Comparison of ENCODE assay signal across 11 cellular contexts in the genomic region with DNA sequence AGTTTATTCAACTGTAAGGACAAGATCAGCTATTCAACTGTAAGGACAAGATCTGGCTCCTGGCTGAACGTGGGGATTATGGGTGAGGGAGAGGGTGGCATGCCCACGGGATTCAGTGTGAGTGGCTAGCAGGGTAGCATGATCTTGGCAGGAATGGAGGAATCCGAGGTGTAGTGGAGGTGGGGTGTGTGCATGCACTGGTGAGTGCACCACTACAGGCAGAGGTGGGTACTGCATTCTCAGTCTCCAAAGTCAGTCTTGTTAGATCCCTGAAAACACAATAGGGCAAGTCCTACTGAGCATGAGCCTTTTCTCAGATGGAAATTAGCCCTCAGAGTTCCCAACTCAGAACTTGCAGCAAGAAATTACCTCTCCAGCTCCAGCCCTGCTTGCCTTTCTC. TPM values are rescaled to one million over a fixed set of nuclear protein-coding genes. Genes with fewer than 3 reads are reported as not detected.
DNase-seq lines count a peak whose midpoint lies in the region; ATAC-seq and TF ChIP-seq lines count a peak whose summit lies in the region.
"Had no signal": no experiment of that assay in that cellular context is flagged by ENCODE, and none has a peak within 500 bp of the region (broad histone marks: within the 10 kb centered on the region; RNA-seq: fewer than 3 reads in every experiment).

No MANE protein-coding gene starts in this region.

- no peak overlapping the region for H4K91ac ChIP-seq in trophoblast cell (ENCODE audit: low read depth, low read length)

- intact Hi-C loops in colonic mucosa (cut with DNase I): no loop called here

- no peaks in the 10 kb centered on the region for H4K20me1 ChIP-seq in OCI-LY1 (ENCODE audit: insufficient read depth, low read length)
- H4K20me1 ChIP-seq: BLaER1 had no signal

- H4K12ac ChIP-seq in trophoblast cell (ENCODE audit: low read depth, low read length): no peak overlapping the region

- peak; percentile 2 for DNase-seq in NCI-H2171 treated with DMSO at 0.1 percent for 48 hours (lab: John Stamatoyannopoulos, UW)
- no peak for DNase-seq in NCI-H2171 (lab: John Stamatoyannopoulos, UW)
- DNase-seq in HFF-Myc (ENCODE audit: extremely low read depth, low read depth): peak; percentile 7
- peak; percentile 23 for DNase-seq in colonic mucosa
- DNase-seq in trophoblast cell: peak; percentile 19 to 60
- DNase-seq in foreskin melanocyte: no peak

- H3K9ac ChIP-seq in OCI-LY1 (ENCODE audit: low read length): no peak overlapping the region
- H3K9ac ChIP-seq in colonic mucosa (ENCODE audit: low read depth in 2 of 2, low read length in 2 of 2): no peak overlapping the region
- H3K9ac ChIP-seq in trophoblast cell (ENCODE audit: low read length): no peak overlapping the region
- H3K9ac ChIP-seq: BLaER1 had no signal

- H3K27ac ChIP-seq in OCI-LY1 (ENCODE audit: low read depth, low read length, poor library complexity, severe bottlenecking) (no peak overlapping the region), colonic mucosa (no peak overlapping the region), trophoblast cell (ENCODE audit: low read depth, low read length) (no peak overlapping the region)
- H3K27ac ChIP-seq: BLaER1, skin epidermis had no signal

- no CpG with 5 or more reads among the region's 3 CpGs for WGBS in trophoblast cell (ENCODE audit: extremely low coverage, insufficient coverage, insufficient read length)

- H3K4ac ChIP-seq in trophoblast cell (ENCODE audit: low read depth, low read length): no peak overlapping the region

- H3K9me3 ChIP-seq in OCI-LY1 (ENCODE audit: low read length): no peaks in the 10 kb centered on the region
- no peaks in the 10 kb centered on the region for H3K9me3 ChIP-seq in colonic mucosa
- H3K9me3 ChIP-seq in trophoblast cell (ENCODE audit: insufficient read depth, low read depth, low read length): no peaks in the 10 kb centered on the region
- H3K9me3 ChIP-seq: BLaER1 had no signal

- no peak overlapping the region for H3K4me2 ChIP-seq in OCI-LY1 (ENCODE audit: low read length)
- H3K4me2 ChIP-seq in trophoblast cell (ENCODE audit: low read length): no peak overlapping the region
- H3K4me2 ChIP-seq: BLaER1 had no signal

- H3K27me3 ChIP-seq in OCI-LY1 (ENCODE audit: insufficient read depth, low read length) (no peaks in the 10 kb centered on the region), colonic mucosa (no peaks in the 10 kb centered on the region), trophoblast cell (ENCODE audit: insufficient read depth, low read length) (no peaks in the 10 kb centered on the region)
- H3K27me3 ChIP-seq: BLaER1 had no signal

- no peaks in the 10 kb centered on the region for H3K79me1 ChIP-seq in trophoblast cell (ENCODE audit: low read length)

- no peak overlapping the region for H2BK120ac ChIP-seq in trophoblast cell (ENCODE audit: insufficient read depth, low read length, poor library complexity)

- no peaks in the 10 kb centered on the region for H3F3A ChIP-seq in OCI-LY1 (ENCODE audit: insufficient read depth, low read length)

- H4K8ac ChIP-seq in trophoblast cell (ENCODE audit: low read depth, low read length): no peak overlapping the region

- no peak overlapping the region for H2BK5ac ChIP-seq in trophoblast cell (ENCODE audit: low read depth, low read length, poor library complexity)

- no peak overlapping the region for H3K14ac ChIP-seq in trophoblast cell (ENCODE audit: low read length)

- H3K18ac ChIP-seq in trophoblast cell (ENCODE audit: low read length): no peak overlapping the region

- no peak overlapping the region for H2AFZ ChIP-seq in OCI-LY1 (ENCODE audit: low read length)
- no peak overlapping the region for H2AFZ ChIP-seq in trophoblast cell (ENCODE audit: insufficient read depth, low read length, poor library complexity)

- H3K23ac ChIP-seq in trophoblast cell (ENCODE audit: low read length): no peak overlapping the region

- ATAC-seq in GM18873 (IDR thresholded peaks at IDR 0.05; ENCODE audit: low FRiP score, unreplicated experiment): no peak

- TF ChIP-seq CTCF in HFF-Myc (IDR thresholded peaks at IDR 0.05; ENCODE audit: low read depth, low read length, missing control alignments): peak; percentile 50
- peak; percentile 63 for TF ChIP-seq CTCF in OCI-LY1 (IDR thresholded peaks at IDR 0.05; ENCODE audit: low read length)
- peak; percentile 47 for TF ChIP-seq CTCF in colonic mucosa (IDR thresholded peaks at IDR 0.05)

- H3K79me2 ChIP-seq in OCI-LY1 (ENCODE audit: insufficient read depth, low read length) (no peaks in the 10 kb centered on the region), trophoblast cell (ENCODE audit: control insufficient read depth, insufficient read depth, low read length, poor library complexity) (no peaks in the 10 kb centered on the region)

- H3K36me3 ChIP-seq in OCI-LY1 (ENCODE audit: insufficient read depth, low read length) (no peaks in the 10 kb centered on the region), colonic mucosa (no peaks in the 10 kb centered on the region), trophoblast cell (ENCODE audit: control insufficient read depth in 1 of 2, insufficient read depth in 2 of 2, low read length in 2 of 2) (no peaks in the 10 kb centered on the region)
- H3K36me3 ChIP-seq: BLaER1 had no signal

- no peak overlapping the region for H2BK12ac ChIP-seq in trophoblast cell (ENCODE audit: low read length)

- no peak overlapping the region for H3K4me3 ChIP-seq in HFF-Myc (replicated peaks; ENCODE audit: low read depth, low read length)
- H3K4me3 ChIP-seq in OCI-LY1 (ENCODE audit: low read depth, low read length, poor library complexity, severe bottlenecking): no peak overlapping the region
- no peak overlapping the region for H3K4me3 ChIP-seq in colonic mucosa
- no peak overlapping the region for H3K4me3 ChIP-seq in trophoblast cell (ENCODE audit: low read depth, low read length)
- H3K4me3 ChIP-seq: BLaER1, skin epidermis had no signal

- H2AK5ac ChIP-seq in trophoblast cell (ENCODE audit: low read length): no peak overlapping the region

- no peaks in the 10 kb centered on the region for H3K9me2 ChIP-seq in OCI-LY1 (ENCODE audit: low read depth, low read length)

- H3K4me1 ChIP-seq in OCI-LY1 (ENCODE audit: insufficient read depth, low read length, severe bottlenecking) (no peaks in the 10 kb centered on the region), colonic mucosa (no peaks in the 10 kb centered on the region), trophoblast cell (ENCODE audit: control insufficient read depth in 1 of 2, insufficient read depth in 2 of 2, low read length in 2 of 2) (no peaks in the 10 kb centered on the region)
- H3K4me1 ChIP-seq: BLaER1 had no signal

RNA-seq across cellular contexts. Expression of a gene that starts 32.2 kb away (rescaled TPM):
- not detected for total RNA-seq in colonic mucosa
- not detected in 2 replicates for polyA plus RNA-seq in trophoblast cell (2013)
- total RNA-seq: activated CD8-positive, alpha-beta memory T cell treated with anti-CD3 and anti-CD28 coated beads for 36 hours had no signal

RNA-seq across cellular contexts. Expression of a gene that starts 45.7 kb away (rescaled TPM):
- total RNA-seq in colonic mucosa: not detected
- not detected in 2 replicates for polyA plus RNA-seq in trophoblast cell (2013)
- total RNA-seq: activated CD8-positive, alpha-beta memory T cell treated with anti-CD3 and anti-CD28 coated beads for 36 hours had no signal

Comparison
In these comparisons a context has a peak if more than half of its experiments do, and no peak if none do; other contexts are left out.
1. DNase-seq: peak in NCI-H2171 treated with DMSO at 0.1 percent for 48 hours (single experiment), HFF-Myc (single experiment), colonic mucosa (single experiment) and trophoblast cell (2 of 2); none in NCI-H2171 (single experiment) and foreskin melanocyte (single experiment).
2. Peak in every context shown above with its lines, with median percentiles within 50 percentile points of each other: CTCF ChIP-seq.